19 cellular contexts compared by ENCODE assay signal in the genomic region with DNA sequence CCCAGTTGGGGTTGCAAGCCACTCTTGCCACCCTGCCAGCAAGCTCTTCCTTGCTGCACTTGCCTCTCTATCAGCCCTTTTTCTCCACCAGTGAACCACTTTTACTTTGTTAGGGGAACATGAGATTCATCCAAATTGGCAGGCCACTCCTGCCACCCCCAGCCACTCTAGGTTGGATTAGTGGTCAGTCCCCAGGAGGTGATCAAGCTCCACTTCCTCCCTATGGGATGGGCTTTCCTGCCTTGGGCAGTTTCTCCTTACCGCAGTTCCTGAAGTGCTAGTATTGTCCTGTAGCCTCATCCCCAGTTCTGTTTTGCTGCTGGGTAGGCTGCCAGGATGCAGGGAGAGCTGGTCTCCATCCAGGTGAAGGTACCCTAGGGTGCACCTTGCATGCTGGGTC.
DNase-seq lines count a peak whose midpoint lies in the region; ATAC-seq and TF ChIP-seq lines count a peak whose summit lies in the region.
"Had no signal": no experiment of that assay in that cellular context is flagged by ENCODE, and none has a peak within 500 bp of the region (broad histone marks: within the 10 kb centered on the region; RNA-seq: fewer than 3 reads in every experiment).

No MANE protein-coding gene starts in this region.

- no peak for TF ChIP-seq EP300 in SK-N-SH (IDR thresholded peaks at IDR 0.05; ENCODE audit: borderline replicate concordance in 1 of 2, low read depth in 1 of 2, low read length in 1 of 2)

- H4K20me1 ChIP-seq in SK-N-SH (ENCODE audit: insufficient read depth): no peaks in the 10 kb centered on the region

- peak overlapping the region; percentile 30 for H3K4me3 Mint-ChIP-seq in stimulated activated naive CD8-positive, alpha-beta T cell treated with anti-CD3 and anti-CD28 coated beads, Interleukin-15, Interleukin-2, amounts not matched to agents 100 ng/mL and 50 ng/mL, for 24 hours
- H3K4me3 Mint-ChIP-seq in central memory CD8-positive, alpha-beta T cell: peak overlapping the region; percentile 67
- H3K4me3 Mint-ChIP-seq: brain had no signal

- H3K79me2 ChIP-seq in SK-N-SH (ENCODE audit: insufficient read depth): no peaks in the 10 kb centered on the region
- H3K79me2 ChIP-seq: hepatocyte had no signal

- H2AFZ ChIP-seq in SK-N-SH (ENCODE audit: low read depth): no peak overlapping the region
- H2AFZ ChIP-seq: hepatocyte had no signal

- intact Hi-C loops in testis (cut with DNase I; ENCODE audit: low total_unique reads): no loop called here

- H3K4me1 ChIP-seq in SK-N-SH (ENCODE audit: control insufficient read depth in 1 of 2, insufficient read depth in 2 of 2, low read depth in 1 of 2, low read length in 1 of 2): no peaks in the 10 kb centered on the region; a peak in 1 of 4 replicates
- peaks cover 16% of the 10 kb centered on the region for H3K4me1 ChIP-seq in testis
- H3K4me1 ChIP-seq: psoas muscle, tibial artery had no signal

- no peaks in the 10 kb centered on the region for H3F3A ChIP-seq in SK-N-SH (replicated peaks; ENCODE audit: insufficient read depth)

- no peak for TF ChIP-seq POLR2A in testis (IDR thresholded peaks at IDR 0.05)

- H3K4me2 ChIP-seq in SK-N-SH: 0 out of 2 replicates have a peak overlapping the region, but pooled peaks have one; percentile 73
- H3K4me2 ChIP-seq: hepatocyte had no signal

- peak overlapping the region; percentile 60 for H3K27ac Mint-ChIP-seq in stimulated activated naive CD8-positive, alpha-beta T cell treated with anti-CD3 and anti-CD28 coated beads, Interleukin-15, Interleukin-2, amounts not matched to agents 100 ng/mL and 50 ng/mL, for 24 hours
- H3K27ac Mint-ChIP-seq in central memory CD8-positive, alpha-beta T cell (ENCODE audit: low read depth): peak overlapping the region; percentile 45
- H3K27ac Mint-ChIP-seq: brain had no signal

- peaks cover 17% of the 10 kb centered on the region for H3K4me1 Mint-ChIP-seq in stimulated activated naive CD8-positive, alpha-beta T cell treated with anti-CD3 and anti-CD28 coated beads, Interleukin-15, Interleukin-2, amounts not matched to agents 100 ng/mL and 50 ng/mL, for 24 hours (ENCODE audit: low read depth)
- peaks cover 17% of the 10 kb centered on the region for H3K4me1 Mint-ChIP-seq in central memory CD8-positive, alpha-beta T cell
- H3K4me1 Mint-ChIP-seq: brain had no signal

- H3K36me3 Mint-ChIP-seq in stimulated activated naive CD8-positive, alpha-beta T cell treated with anti-CD3 and anti-CD28 coated beads, Interleukin-15, Interleukin-2, amounts not matched to agents 100 ng/mL and 50 ng/mL, for 24 hours (ENCODE audit: low read depth): no peaks in the 10 kb centered on the region
- no peaks in the 10 kb centered on the region for H3K36me3 Mint-ChIP-seq in central memory CD8-positive, alpha-beta T cell (ENCODE audit: insufficient read depth)
- H3K36me3 Mint-ChIP-seq: brain had no signal

- no peak for DNase-seq in SK-N-SH
- DNase-seq in stimulated activated naive CD8-positive, alpha-beta T cell treated with anti-CD3 and anti-CD28 coated beads, Interleukin-15, Interleukin-2, amounts not matched to agents 100 U/mL and 50 U/mL, for 24 hours: no peak
- no peak for DNase-seq in central memory CD8-positive, alpha-beta T cell (ENCODE audit: low spot score in 2 of 2)
- no peak for DNase-seq in testis
- no peak for DNase-seq in OCI-M2 (lab: John Stamatoyannopoulos, UW; ENCODE audit: unreplicated experiment)
- DNase-seq: activated gamma-delta T cell treated with Interleukin-2 at 50 U/mL for 16 hours; islet precursor cell; mammary epithelial cell; NCI-H146; NCI-H82; psoas muscle; stimulated activated CD4-positive, alpha-beta T cell treated with anti-CD3 and anti-CD28 coated beads, Interleukin-4, amount 100 ng/mL, for 4 hours; tibial artery had no signal

- H3K9ac ChIP-seq in SK-N-SH: no peak overlapping the region

- H3K27me3 ChIP-seq in SK-N-SH (ENCODE audit: insufficient read depth) (peaks cover under 1% of the 10 kb centered on the region; the same call in 1 of the 2 replicates), testis (no peaks in the 10 kb centered on the region)
- H3K27me3 ChIP-seq: hepatocyte had no signal

- TF ChIP-seq RAD21 in SK-N-SH (IDR thresholded peaks at IDR 0.05; ENCODE audit: low read length): no peak

- POLR2A ChIA-PET in SK-N-SH (lab: Yijun Ruan, JAX): no interaction called here

- CTCF ChIA-PET in SK-N-SH (lab: Yijun Ruan, JAX): interaction anchor here (0.8 kb wide), 1 partner anchor 13 kb away, joined by 3 read pairs; no protein-coding TSS in a partner anchor

- H3K36me3 ChIP-seq in SK-N-SH (replicated peaks in 1 of 2; ENCODE audit: control insufficient read depth in 1 of 2, insufficient read depth in 2 of 2, low read length in 1 of 2): no peaks in the 10 kb centered on the region
- H3K36me3 ChIP-seq in testis (ENCODE audit: low read depth, missing control alignments): no peaks in the 10 kb centered on the region
- H3K36me3 ChIP-seq: tibial artery had no signal

- H3K4me3 ChIP-seq in SK-N-SH (ENCODE audit: low read depth in 2 of 2, low read length in 1 of 2): no peak overlapping the region
- H3K4me3 ChIP-seq in testis: no peak overlapping the region
- H3K4me3 ChIP-seq: hepatocyte, psoas muscle, tibial artery had no signal

- TF ChIP-seq CTCF in SK-N-SH (IDR thresholded peaks at IDR 0.05) (no peak), testis (IDR thresholded peaks at IDR 0.05) (no peak)

- H3K9me3 Mint-ChIP-seq in stimulated activated naive CD8-positive, alpha-beta T cell treated with anti-CD3 and anti-CD28 coated beads, Interleukin-15, Interleukin-2, amounts not matched to agents 100 ng/mL and 50 ng/mL, for 24 hours: no peaks in the 10 kb centered on the region
- H3K9me3 Mint-ChIP-seq in central memory CD8-positive, alpha-beta T cell: peaks cover 5% of the 10 kb centered on the region

- no peaks in the 10 kb centered on the region for H3K9me2 ChIP-seq in SK-N-SH

- H3K9me3 ChIP-seq in SK-N-SH (no peaks in the 10 kb centered on the region), testis (no peaks in the 10 kb centered on the region)
- H3K9me3 ChIP-seq: psoas muscle, tibial artery had no signal

- peaks cover 31% of the 10 kb centered on the region for H3K27me3 Mint-ChIP-seq in stimulated activated naive CD8-positive, alpha-beta T cell treated with anti-CD3 and anti-CD28 coated beads, Interleukin-15, Interleukin-2, amounts not matched to agents 100 ng/mL and 50 ng/mL, for 24 hours
- peaks cover 23% of the 10 kb centered on the region for H3K27me3 Mint-ChIP-seq in central memory CD8-positive, alpha-beta T cell
- H3K27me3 Mint-ChIP-seq: brain had no signal

- 86% methylated on average over 1 of the region's 1 CpG for WGBS in SK-N-SH (ENCODE audit: low lambda C conversion rate)
- 50 to 78% methylated on average over 1 of the region's 1 CpG for WGBS in testis, 2 donors

- H3K27ac ChIP-seq in SK-N-SH (ENCODE audit: low read depth in 2 of 2, low read length in 1 of 2) (no peak overlapping the region), testis (peak overlapping the region; percentile 71 to 75)
- H3K27ac ChIP-seq: 22Rv1, hepatocyte, psoas muscle, tibial artery had no signal

- ATAC-seq in SK-N-SH treated with all-trans-retinoic acid at 6 μM for 48 hours (no peak), GM18907 (IDR thresholded peaks at IDR 0.05; ENCODE audit: unreplicated experiment) (no peak)
- no peak for ATAC-seq in stimulated activated naive CD8-positive, alpha-beta T cell treated with anti-CD3 and anti-CD28 coated beads, Interleukin-15, Interleukin-2, amounts not matched to agents 100 U/mL and 50 U/mL, for 24 hours
- no peak for ATAC-seq in central memory CD8-positive, alpha-beta T cell (replicated peaks; ENCODE audit: extremely low read depth, poor library complexity, severe bottlenecking)
- ATAC-seq: psoas muscle had no signal

TF ChIP-seq in SK-N-SH, 30 proteins besides CTCF, POLR2A, EP300 and RAD21 (continues in another document):
- TF ChIP-seq CHD2 (IDR thresholded peaks at IDR 0.05; ENCODE audit: low read length, partially characterized antibody) (no peak), TEAD4 (IDR thresholded peaks at IDR 0.05; ENCODE audit: borderline replicate concordance, insufficient read depth) (no peak), NRF1 (IDR thresholded peaks at IDR 0.05; ENCODE audit: low read depth, low read length) (no peak), RFX5 (IDR thresholded peaks at IDR 0.05; ENCODE audit: low read length) (no peak), ELF1 (IDR thresholded peaks at IDR 0.05) (no peak), GABPA (IDR thresholded peaks at IDR 0.05; ENCODE audit: low read depth) (no peak)
- TF ChIP-seq, protein P1, sequence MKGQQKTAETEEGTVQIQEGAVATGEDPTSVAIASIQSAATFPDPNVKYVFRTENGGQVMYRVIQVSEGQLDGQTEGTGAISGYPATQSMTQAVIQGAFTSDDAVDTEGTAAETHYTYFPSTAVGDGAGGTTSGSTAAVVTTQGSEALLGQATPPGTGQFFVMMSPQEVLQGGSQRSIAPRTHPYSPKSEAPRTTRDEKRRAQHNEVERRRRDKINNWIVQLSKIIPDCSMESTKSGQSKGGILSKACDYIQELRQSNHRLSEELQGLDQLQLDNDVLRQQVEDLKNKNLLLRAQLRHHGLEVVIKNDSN (IDR thresholded peaks at IDR 0.05; ENCODE audit: borderline replicate concordance, low read depth): no peak

TF ChIP-seq in SK-N-SH treated with all-trans-retinoic acid at 6 μM for 48 hours, 23 proteins besides CTCF, POLR2A, EP300 and RAD21 (continues in another document):
- TF ChIP-seq RARB (CRISPR knock-in tag; IDR thresholded peaks at IDR 0.05): no peak
- TF ChIP-seq, protein P2, sequence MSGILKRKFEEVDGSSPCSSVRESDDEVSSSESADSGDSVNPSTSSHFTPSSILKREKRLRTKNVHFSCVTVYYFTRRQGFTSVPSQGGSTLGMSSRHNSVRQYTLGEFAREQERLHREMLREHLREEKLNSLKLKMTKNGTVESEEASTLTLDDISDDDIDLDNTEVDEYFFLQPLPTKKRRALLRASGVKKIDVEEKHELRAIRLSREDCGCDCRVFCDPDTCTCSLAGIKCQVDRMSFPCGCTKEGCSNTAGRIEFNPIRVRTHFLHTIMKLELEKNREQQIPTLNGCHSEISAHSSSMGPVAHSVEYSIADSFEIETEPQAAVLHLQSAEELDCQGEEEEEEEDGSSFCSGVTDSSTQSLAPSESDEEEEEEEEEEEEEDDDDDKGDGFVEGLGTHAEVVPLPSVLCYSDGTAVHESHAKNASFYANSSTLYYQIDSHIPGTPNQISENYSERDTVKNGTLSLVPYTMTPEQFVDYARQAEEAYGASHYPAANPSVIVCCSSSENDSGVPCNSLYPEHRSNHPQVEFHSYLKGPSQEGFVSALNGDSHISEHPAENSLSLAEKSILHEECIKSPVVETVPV (CRISPR knock-in tag; IDR thresholded peaks at IDR 0.05): no peak
- TF ChIP-seq TCF4 (CRISPR knock-in tag; IDR thresholded peaks at IDR 0.05; ENCODE audit: borderline replicate concordance): no peak

Comparison
In these comparisons a context has a peak if more than half of its experiments do, and no peak if none do; other contexts are left out.
1. H3K27ac ChIP-seq: peak in testis (2 of 2); none in SK-N-SH (0 of 2).